1 cellular context compared by ENCODE assay signal in genomic region chr17:45381001-45381400, GRCh38.
TF ChIP-seq lines count a peak whose summit lies in the region.

No MANE protein-coding gene starts in this region.

TF ChIP-seq in GM12878, 131 proteins besides CTCF, POLR2A, EP300 and RAD21:
- TF ChIP-seq BRCA1 (IDR thresholded peaks at IDR 0.05; ENCODE audit: low read depth, low read length) (no peak), GATAD2B (conservative IDR thresholded peaks at IDR 0.05; ENCODE audit: low read depth) (no peak), CREM (IDR thresholded peaks at IDR 0.05; ENCODE audit: low read depth) (0 out of 2 replicates have a peak, but pooled peaks have one; percentile 19), ZNF24 (IDR thresholded peaks at IDR 0.05) (no peak)
